1 cellular context compared by ENCODE assay signal in genomic region chr20:47360489-47361267, GRCh38.
TF ChIP-seq lines count a peak whose summit lies in the region.

No MANE protein-coding gene starts in this region.

TF ChIP-seq in HepG2, 621 proteins besides CTCF, POLR2A, EP300 and RAD21 (continued from another document and continues in another):
- TF ChIP-seq PRDM10 (CRISPR knock-in tag; IDR thresholded peaks at IDR 0.05; ENCODE audit: low read depth) = no peak; the same call in none of the 2 replicates
- no peak for TF ChIP-seq ATF6 (CRISPR knock-in tag; conservative IDR thresholded peaks at IDR 0.05)
- TF ChIP-seq SMARCC2 (IDR thresholded peaks at IDR 0.05) = no peak
- 0 out of 2 replicates have a peak, but pooled peaks have one; percentile 16 for TF ChIP-seq NR2C2 (CRISPR knock-in tag; IDR thresholded peaks at IDR 0.05; ENCODE audit: borderline replicate concordance)
- TF ChIP-seq ZNF235 (CRISPR knock-in tag; IDR thresholded peaks at IDR 0.05; ENCODE audit: borderline replicate concordance) = no peak; the same call in 1 of the 2 replicates
- peak; percentile 82 for TF ChIP-seq ZKSCAN1 (IDR thresholded peaks at IDR 0.05; ENCODE audit: low read length)
- TF ChIP-seq ZNF496 (CRISPR knock-in tag; IDR thresholded peaks at IDR 0.05; ENCODE audit: insufficient replicate concordance) = no peak
- no peak for TF ChIP-seq REST (IDR thresholded peaks at IDR 0.05; ENCODE audit: borderline replicate concordance in 1 of 2, low read depth in 1 of 2, low read length in 2 of 2)
- TF ChIP-seq ZNF331 (CRISPR knock-in tag; IDR thresholded peaks at IDR 0.05) = peak; percentile 87
- TF ChIP-seq GPBP1L1 (CRISPR knock-in tag; IDR thresholded peaks at IDR 0.05) = no peak
- TF ChIP-seq ZFP1 (CRISPR knock-in tag; IDR thresholded peaks at IDR 0.05) = peak; percentile 75; the same call in 1 of the 2 replicates
- TF ChIP-seq ZNF34 (CRISPR knock-in tag; IDR thresholded peaks at IDR 0.05; ENCODE audit: borderline replicate concordance) = no peak; the same call in 1 of the 2 replicates
- peak; percentile 92; the same call in 1 of the 2 replicates for TF ChIP-seq FIP1L1 (IDR thresholded peaks at IDR 0.05; ENCODE audit: borderline replicate concordance, insufficient read depth, low read depth, low read length)
- 0 out of 2 replicates have a peak, but pooled peaks have one; percentile 60 for TF ChIP-seq MLXIP (CRISPR knock-in tag; IDR thresholded peaks at IDR 0.05; ENCODE audit: borderline replicate concordance)
- TF ChIP-seq TEAD2 (CRISPR knock-in tag; IDR thresholded peaks at IDR 0.05) = peak; percentile 91
- no peak for TF ChIP-seq ZFP36 (IDR thresholded peaks at IDR 0.05; ENCODE audit: borderline replicate concordance, low read depth, low read length, partially characterized antibody)
- TF ChIP-seq MEIS1 (CRISPR knock-in tag; IDR thresholded peaks at IDR 0.05; ENCODE audit: borderline replicate concordance) = peak; percentile 11; the same call in 1 of the 2 replicates
- TF ChIP-seq ZNF567 (CRISPR knock-in tag; IDR thresholded peaks at IDR 0.05; ENCODE audit: borderline replicate concordance) = no peak
- TF ChIP-seq MED8 (CRISPR knock-in tag; IDR thresholded peaks at IDR 0.05; ENCODE audit: insufficient replicate concordance) = no peak
- TF ChIP-seq SP140L (CRISPR knock-in tag; IDR thresholded peaks at IDR 0.05; ENCODE audit: borderline replicate concordance) = peak; percentile 72; the same call in 1 of the 2 replicates
- 0 out of 2 replicates have a peak, but pooled peaks have one; percentile 12 for TF ChIP-seq GZF1 (CRISPR knock-in tag; IDR thresholded peaks at IDR 0.05)
- 0 out of 2 replicates have a peak, but pooled peaks have one; percentile 22 for TF ChIP-seq SIN3B (IDR thresholded peaks at IDR 0.05; ENCODE audit: low read length)
- peak; percentile 40; the same call in 1 of the 2 replicates for TF ChIP-seq MLX (CRISPR knock-in tag; IDR thresholded peaks at IDR 0.05)
- TF ChIP-seq RERE (CRISPR knock-in tag; IDR thresholded peaks at IDR 0.05; ENCODE audit: low read depth) = peak; percentile 54; the same call in 1 of the 2 replicates
- TF ChIP-seq CC2D1A (CRISPR knock-in tag; IDR thresholded peaks at IDR 0.05) = no peak
- peak; percentile 63; the same call in 1 of the 2 replicates for TF ChIP-seq ZNF12 (CRISPR knock-in tag; IDR thresholded peaks at IDR 0.05)
